ENCODE assay signal across 8 cellular contexts in genomic region chr3:134796313-134797079, GRCh38. TPM values are rescaled to one million over a fixed set of nuclear protein-coding genes. Genes with fewer than 3 reads are reported as not detected.
DNase-seq lines count a peak whose midpoint lies in the region; ATAC-seq and TF ChIP-seq lines count a peak whose summit lies in the region.

No MANE protein-coding gene starts in this region.

- intact Hi-C loops in left ventricle myocardium inferior (cut with micrococcal nuclease): loop anchor here (10.0 kb wide), 2 partner anchors 708 to 1098 kb away; no protein-coding TSS in a partner anchor
- intact Hi-C loops in cardiac septum (cut with DNase I): no loop called here
- intact Hi-C loops in lower leg skin (cut with DNase I; ENCODE audit: low total_unique reads): loop anchor here (10.0 kb wide), 1 partner anchor 1098 kb away; no protein-coding TSS in a partner anchor
- intact Hi-C loops in aorta (cut with DNase I): loop anchor here (5.0 to 10.0 kb wide), 3 partner anchors 144 to 1248 kb away; partner anchors contain the start of gene KY (in 1 of the 2)

- H3K9me3 ChIP-seq in left ventricle myocardium inferior (replicated peaks) (no peaks in the 10 kb centered on the region), adipocyte (ENCODE audit: control insufficient read depth, low read length) (no peaks in the 10 kb centered on the region), aorta (ENCODE audit: control insufficient read depth, low read length) (no peaks in the 10 kb centered on the region)

- no peak for TF ChIP-seq POLR2A in lower leg skin (IDR thresholded peaks at IDR 0.05)

- H3K27me3 ChIP-seq in left ventricle myocardium inferior (ENCODE audit: low read depth) (peaks cover 63% of the 10 kb centered on the region), adipocyte (replicated peaks; ENCODE audit: control insufficient read depth, insufficient read depth, low read length) (peaks cover 3% of the 10 kb centered on the region), aorta (ENCODE audit: control insufficient read depth in 1 of 2, insufficient read depth in 2 of 2, low read length in 1 of 2) (no peaks in the 10 kb centered on the region)

- H3K27ac ChIP-seq in left ventricle myocardium inferior (replicated peaks) (no peak overlapping the region), aorta (ENCODE audit: low read depth in 1 of 2, low read length in 2 of 2) (no peak overlapping the region)

- ATAC-seq in aorta (ENCODE audit: low FRiP score) (no peak), GM19324 (IDR thresholded peaks at IDR 0.05; ENCODE audit: low FRiP score, unreplicated experiment) (no peak), GM21360 (IDR thresholded peaks at IDR 0.05; ENCODE audit: unreplicated experiment) (no peak)

- H3K36me3 ChIP-seq in left ventricle myocardium inferior (no peaks in the 10 kb centered on the region), adipocyte (ENCODE audit: control insufficient read depth, insufficient read depth, low read length, severe bottlenecking) (no peaks in the 10 kb centered on the region), aorta (ENCODE audit: control insufficient read depth in 1 of 2, insufficient read depth in 2 of 2, low read length in 1 of 2) (no peaks in the 10 kb centered on the region)

- TF ChIP-seq CTCF in left ventricle myocardium inferior (IDR thresholded peaks at IDR 0.05; ENCODE audit: borderline replicate concordance) (no peak), lower leg skin (IDR thresholded peaks at IDR 0.05) (no peak)

- H3K4me1 ChIP-seq in left ventricle myocardium inferior (peaks cover 25% of the 10 kb centered on the region), adipocyte (ENCODE audit: control insufficient read depth, insufficient read depth, low read length) (peaks cover 14% of the 10 kb centered on the region), aorta (ENCODE audit: control insufficient read depth in 1 of 2, insufficient read depth in 2 of 2, low read length in 2 of 2) (no peaks in the 10 kb centered on the region)

- peak overlapping the region; percentile 74 for H3K4me3 ChIP-seq in left ventricle myocardium inferior
- peak overlapping the region; percentile 84 for H3K4me3 ChIP-seq in adipocyte (ENCODE audit: low read length)
- H3K4me3 ChIP-seq in lower leg skin (ENCODE audit: low read depth, poor library complexity, severe bottlenecking): peak overlapping the region; percentile 45
- peak overlapping the region; percentile 41 to 44 for H3K4me3 ChIP-seq in aorta (ENCODE audit: low read length in 2 of 2)

- no peak for DNase-seq in left ventricle myocardium inferior
- DNase-seq in cardiac septum (ENCODE audit: low spot score): no peak
- DNase-seq in adipocyte (ENCODE audit: low read depth): peak; percentile 25
- no peak for DNase-seq in lower leg skin (ENCODE audit: low spot score in 2 of 2)
- DNase-seq in aorta: peak in 1 of 2 donors; percentile 76
- no peak for DNase-seq in HT-29 (ENCODE audit: low spot score)

- peak overlapping the region; percentile 57 for H3K9ac ChIP-seq in adipocyte (ENCODE audit: low read length)

- WGBS in lower leg skin, 2 donors: 2 to 3% methylated on average over 45 to 52 of the region's 60 CpGs
- 0 to 1% methylated on average over 59 to 60 of the region's 60 CpGs for WGBS in aorta, 2 donors

RNA-seq across cellular contexts. Expression of gene EPHB1, which starts 1.4 kb away (rescaled TPM):
- total RNA-seq in left ventricle myocardium inferior: 1.3 TPM
- 1.1 TPM for total RNA-seq in cardiac septum
- 10 to 100 TPM; 11.1 to 14.2 (median 13.0) TPM for total RNA-seq in lower leg skin
- total RNA-seq in aorta: 1 to 10 TPM; 3.6 to 4.8 TPM
- polyA plus RNA-seq in aorta: under 1 TPM in 1 of 2 donors, not detected in 1; 0.31 TPM
- total RNA-seq in HT-29 (2014; rRNA removed; shearing (Covaris generic)): not detected in 2 replicates
